Comparison of ENCODE assay signal across 24 cellular contexts in the genomic region with DNA sequence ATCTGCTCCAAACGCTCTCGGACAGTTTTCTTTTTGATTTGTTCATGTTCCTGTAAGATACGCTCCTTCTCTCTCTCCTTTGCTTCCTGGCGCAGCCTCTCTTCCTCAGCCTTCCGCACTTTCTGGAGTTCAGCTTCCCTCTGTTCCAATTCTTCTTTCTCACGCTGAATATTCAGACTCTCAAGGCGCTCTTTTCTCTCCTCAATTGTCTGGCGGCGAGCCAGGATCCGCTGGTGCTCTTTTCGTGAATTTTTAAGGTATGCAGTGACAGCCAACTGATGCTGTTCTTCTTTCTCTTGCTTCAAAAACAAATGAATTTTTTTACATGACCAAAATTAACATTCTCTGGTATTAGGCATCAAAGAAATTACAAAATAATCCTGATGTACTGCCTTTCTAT.
"Had no signal": no experiment of that assay in that cellular context is flagged by ENCODE, and none has a peak within 500 bp of the region (broad histone marks: within the 10 kb centered on the region; RNA-seq: fewer than 3 reads in every experiment).

No MANE protein-coding gene starts in this region.

- DNase-seq: activated CD4-positive, alpha-beta memory T cell treated with anti-CD3 and anti-CD28 coated beads, Interleukin-2, amount 10 ng/mL, durations not matched to agents 7 days and 5 days; activated CD4-positive, alpha-beta T cell treated with anti-CD3 and anti-CD28 coated beads, Interleukin-2, amount 10 ng/mL, durations not matched to agents 24 days and 14 days; activated CD8-positive, alpha-beta memory T cell treated with anti-CD3 and anti-CD28 coated beads, Interleukin-2, amount 50 U/mL, for 48 hours; activated naive CD4-positive, alpha-beta T cell; activated naive CD8-positive, alpha-beta T cell treated with anti-CD3 and anti-CD28 coated beads, Interleukin-2, amount 10 ng/mL, durations not matched to agents 7 days and 5 days; activated T-cell treated with anti-CD3 and anti-CD28 coated beads, Interleukin-2, amount 50 U/mL, for 4 hours; amniotic stem cell; dermis blood vessel endothelial cell; effector CD4-positive, alpha-beta T cell; left lung; mucosa of descending colon; posterior cingulate gyrus; right lobe of liver; stimulated activated CD4-positive, alpha-beta T cell treated with anti-CD3 and anti-CD28 coated beads, Interleukin-12 subunit alpha, Interleukin-12 subunit beta, amount 100 ng/mL, for 4 hours; stimulated activated CD4-positive, alpha-beta T cell treated with anti-CD3 and anti-CD28 coated beads, Interleukin-4, amount 100 ng/mL, for 1 hour; stimulated activated naive CD8-positive, alpha-beta T cell treated with anti-CD3 and anti-CD28 coated beads, Interleukin-15, amount 100 ng/mL, for 72 hours; T1000; uterus; WERI-Rb-1 had no signal

- H3K4me3 ChIP-seq: left lung, lung, mucosa of descending colon, right lobe of liver, uterus had no signal

- H3K27me3 Mint-ChIP-seq: activated CD4-positive, alpha-beta memory T cell treated with anti-CD3 and anti-CD28 coated beads, Interleukin-2, amount 10 ng/mL, durations not matched to agents 7 days and 5 days; activated CD4-positive, alpha-beta T cell treated with anti-CD3 and anti-CD28 coated beads, Interleukin-2, amount 10 ng/mL, durations not matched to agents 24 days and 14 days; activated naive CD8-positive, alpha-beta T cell treated with anti-CD3 and anti-CD28 coated beads, Interleukin-2, amount 10 ng/mL, durations not matched to agents 7 days and 5 days; natural killer cell treated with Interleukin-12 subunit alpha and Interleukin-12 subunit beta and Interleukin-15 and Interleukin-18, amount 100 ng/mL, for 72 hours; stimulated activated naive CD8-positive, alpha-beta T cell treated with anti-CD3 and anti-CD28 coated beads, Interleukin-15, amount 100 ng/mL, for 72 hours; type B pancreatic cell had no signal

- H3K27ac ChIP-seq: left lung, right lobe of liver, uterus, WERI-Rb-1 had no signal

- H3K4me1 ChIP-seq: left lung, right lobe of liver, uterus had no signal

- H3K9me3 ChIP-seq: left lung, mucosa of descending colon, right lobe of liver, uterus had no signal

- H3K9me3 Mint-ChIP-seq: activated CD4-positive, alpha-beta memory T cell treated with anti-CD3 and anti-CD28 coated beads, Interleukin-2, amount 10 ng/mL, durations not matched to agents 7 days and 5 days; activated CD4-positive, alpha-beta T cell treated with anti-CD3 and anti-CD28 coated beads, Interleukin-2, amount 10 ng/mL, durations not matched to agents 24 days and 14 days; activated naive CD8-positive, alpha-beta T cell treated with anti-CD3 and anti-CD28 coated beads, Interleukin-2, amount 10 ng/mL, durations not matched to agents 7 days and 5 days; activated T-cell treated with anti-CD3 and anti-CD28 coated beads, Interleukin-2, amount 50 U/mL, for 4 hours; natural killer cell treated with Interleukin-12 subunit alpha and Interleukin-12 subunit beta and Interleukin-15 and Interleukin-18, amount 100 ng/mL, for 72 hours; stimulated activated effector memory CD8-positive, alpha-beta T cell treated with anti-CD3 and anti-CD28 coated beads, Interleukin-12 subunit alpha, Interleukin-12 subunit beta, amount 100 ng/mL, for 72 hours; stimulated activated naive CD8-positive, alpha-beta T cell treated with anti-CD3 and anti-CD28 coated beads, Interleukin-15, amount 100 ng/mL, for 72 hours; type B pancreatic cell had no signal

- H3K27me3 ChIP-seq: left lung, right lobe of liver, uterus had no signal

- ATAC-seq: activated CD4-positive, CD25-positive, alpha-beta regulatory T cell treated with anti-CD3 and anti-CD28 coated beads, Interleukin-2, amount 50 U/mL, for 24 hours; activated T-cell treated with anti-CD3 and anti-CD28 coated beads, Interleukin-2, amount 50 U/mL, for 4 hours; left lung; mucosa of descending colon; natural killer cell treated with Interleukin-12 subunit alpha and Interleukin-12 subunit beta and Interleukin-15 and Interleukin-18, amount 100 ng/mL, for 72 hours; right lobe of liver; stimulated activated effector memory CD8-positive, alpha-beta T cell treated with anti-CD3 and anti-CD28 coated beads, Interleukin-12 subunit alpha, Interleukin-12 subunit beta, amount 100 ng/mL, for 72 hours; stimulated activated naive CD8-positive, alpha-beta T cell treated with anti-CD3 and anti-CD28 coated beads, Interleukin-15, amount 100 ng/mL, for 72 hours had no signal

- H3K27ac Mint-ChIP-seq: activated CD4-positive, alpha-beta memory T cell treated with anti-CD3 and anti-CD28 coated beads, Interleukin-2, amount 10 ng/mL, durations not matched to agents 7 days and 5 days; activated CD4-positive, alpha-beta T cell treated with anti-CD3 and anti-CD28 coated beads, Interleukin-2, amount 10 ng/mL, durations not matched to agents 24 days and 14 days; activated naive CD8-positive, alpha-beta T cell treated with anti-CD3 and anti-CD28 coated beads, Interleukin-2, amount 10 ng/mL, durations not matched to agents 7 days and 5 days; natural killer cell treated with Interleukin-12 subunit alpha and Interleukin-12 subunit beta and Interleukin-15 and Interleukin-18, amount 100 ng/mL, for 72 hours; stimulated activated effector memory CD8-positive, alpha-beta T cell treated with anti-CD3 and anti-CD28 coated beads, Interleukin-12 subunit alpha, Interleukin-12 subunit beta, amount 100 ng/mL, for 72 hours; type B pancreatic cell had no signal

- H3K4me3 Mint-ChIP-seq: activated CD4-positive, alpha-beta memory T cell treated with anti-CD3 and anti-CD28 coated beads, Interleukin-2, amount 10 ng/mL, durations not matched to agents 7 days and 5 days; activated CD4-positive, alpha-beta T cell treated with anti-CD3 and anti-CD28 coated beads, Interleukin-2, amount 10 ng/mL, durations not matched to agents 24 days and 14 days; activated naive CD8-positive, alpha-beta T cell treated with anti-CD3 and anti-CD28 coated beads, Interleukin-2, amount 10 ng/mL, durations not matched to agents 7 days and 5 days; activated T-cell treated with anti-CD3 and anti-CD28 coated beads, Interleukin-2, amount 50 U/mL, for 4 hours; natural killer cell treated with Interleukin-12 subunit alpha and Interleukin-12 subunit beta and Interleukin-15 and Interleukin-18, amount 100 ng/mL, for 72 hours; stimulated activated effector memory CD8-positive, alpha-beta T cell treated with anti-CD3 and anti-CD28 coated beads, Interleukin-12 subunit alpha, Interleukin-12 subunit beta, amount 100 ng/mL, for 72 hours; stimulated activated naive CD8-positive, alpha-beta T cell treated with anti-CD3 and anti-CD28 coated beads, Interleukin-15, amount 100 ng/mL, for 72 hours; type B pancreatic cell had no signal
